16 cellular contexts compared by ENCODE assay signal in genomic region chr4:47835489-47835888, GRCh38. TPM values are rescaled to one million over a fixed set of nuclear protein-coding genes. Genes with fewer than 3 reads are reported as not detected.
DNase-seq lines count a peak whose midpoint lies in the region; ATAC-seq and TF ChIP-seq lines count a peak whose summit lies in the region.
"Had no signal": no experiment of that assay in that cellular context is flagged by ENCODE, and none has a peak within 500 bp of the region (broad histone marks: within the 10 kb centered on the region; RNA-seq: fewer than 3 reads in every experiment).

No MANE protein-coding gene starts in this region.

- H3F3A ChIP-seq in GM23248 (ENCODE audit: insufficient read depth), result peaks cover 25% of the 10 kb centered on the region

- H3K9ac ChIP-seq in BLaER1, result no peak overlapping the region
- H3K9ac ChIP-seq in GM23248, result no peak overlapping the region

- H3K4me3 ChIP-seq in BLaER1 (no peak overlapping the region; the same call in 1 of the 2 replicates), GM23248 (peak overlapping the region; percentile 73; the same call in 1 of the 2 replicates), lower leg skin (ENCODE audit: low read depth, poor library complexity, severe bottlenecking) (no peak overlapping the region)
- H3K4me3 ChIP-seq: mucosa of descending colon had no signal

- H3K79me2 ChIP-seq in GM23248 (ENCODE audit: insufficient read depth), result no peaks in the 10 kb centered on the region

- H3K4me1 ChIP-seq in BLaER1 (peaks cover 30% of the 10 kb centered on the region), GM23248 (ENCODE audit: insufficient read depth) (peaks cover 10% of the 10 kb centered on the region)

- H3K27ac ChIP-seq in BLaER1, result no peak overlapping the region
- no peak overlapping the region for H3K27ac ChIP-seq in GM23248
- H3K27ac ChIP-seq: PC-9 had no signal

- peaks cover 36% of the 10 kb centered on the region for H3K27me3 ChIP-seq in BLaER1
- H3K27me3 ChIP-seq in GM23248 (replicated peaks; ENCODE audit: insufficient read depth), result no peaks in the 10 kb centered on the region

- TF ChIP-seq CTCF in lower leg skin (IDR thresholded peaks at IDR 0.05), result no peak

- no peak for ATAC-seq in GM19328 (IDR thresholded peaks at IDR 0.05; ENCODE audit: unreplicated experiment)
- ATAC-seq: HCT116; mucosa of descending colon; stimulated activated naive B cell treated with anti-CD40 and anti-IgM and Interleukin-4, amounts not matched to agents 10 μg/mL and 1 μg/mL and 100 μg/mL, for 72 hours had no signal

- no peaks in the 10 kb centered on the region for H3K9me2 ChIP-seq in GM23248 (ENCODE audit: insufficient read depth)

- no peaks in the 10 kb centered on the region for H3K36me3 Mint-ChIP-seq in activated T-helper 2 cell treated with anti-CD3 and anti-CD28 coated beads, Interferon-gamma antibody, Interleukin-2, Interleukin-4, amounts not matched to agents 10 μg/mL and 5 μg/mL and 100 μg/mL, durations not matched to agents 14 hours and 24 hours and 36 hours (ENCODE audit: low read depth)
- H3K36me3 Mint-ChIP-seq: stimulated activated naive B cell treated with anti-CD40 and anti-IgM and Interleukin-4, amounts not matched to agents 10 μg/mL and 1 μg/mL and 100 μg/mL, for 72 hours had no signal

- in situ Hi-C loops in GM23248 (cut with MboI), result loop anchor here (10.0 kb wide), 1 partner anchor 131 kb away; no protein-coding TSS in a partner anchor

- H3K36me3 ChIP-seq in BLaER1 (no peaks in the 10 kb centered on the region), GM23248 (ENCODE audit: low read depth) (no peaks in the 10 kb centered on the region)

- peaks cover 11% of the 10 kb centered on the region for H3K9me3 ChIP-seq in BLaER1
- H3K9me3 ChIP-seq in GM23248 (ENCODE audit: low read depth), result no peaks in the 10 kb centered on the region
- H3K9me3 ChIP-seq: mucosa of descending colon had no signal

- peaks cover 26% of the 10 kb centered on the region; the same call in 1 of the 2 replicates for H4K20me1 ChIP-seq in BLaER1
- H4K20me1 ChIP-seq in GM23248 (ENCODE audit: insufficient read depth), result no peaks in the 10 kb centered on the region

- H3K27me3 Mint-ChIP-seq in activated T-helper 2 cell treated with anti-CD3 and anti-CD28 coated beads, Interferon-gamma antibody, Interleukin-2, Interleukin-4, amounts not matched to agents 10 μg/mL and 5 μg/mL and 100 μg/mL, durations not matched to agents 14 hours and 24 hours and 36 hours (ENCODE audit: low read depth), result peaks cover 44% of the 10 kb centered on the region

- H3K4me2 ChIP-seq in BLaER1 (peak overlapping the region; percentile 96), GM23248 (ENCODE audit: unreplicated experiment) (peak overlapping the region; percentile 98)

- no peak overlapping the region for H3K4me3 Mint-ChIP-seq in activated T-helper 2 cell treated with anti-CD3 and anti-CD28 coated beads, Interferon-gamma antibody, Interleukin-2, Interleukin-4, amounts not matched to agents 10 μg/mL and 5 μg/mL and 100 μg/mL, durations not matched to agents 14 hours and 24 hours and 36 hours (ENCODE audit: low read depth)
- H3K4me3 Mint-ChIP-seq: stimulated activated naive B cell treated with anti-CD40 and anti-IgM and Interleukin-4, amounts not matched to agents 10 μg/mL and 1 μg/mL and 100 μg/mL, for 72 hours had no signal

- H3K27ac Mint-ChIP-seq in activated T-helper 2 cell treated with anti-CD3 and anti-CD28 coated beads, Interferon-gamma antibody, Interleukin-2, Interleukin-4, amounts not matched to agents 10 μg/mL and 5 μg/mL and 100 μg/mL, durations not matched to agents 14 hours and 24 hours and 36 hours, result no peak overlapping the region
- H3K27ac Mint-ChIP-seq: stimulated activated naive B cell treated with anti-CD40 and anti-IgM and Interleukin-4, amounts not matched to agents 10 μg/mL and 1 μg/mL and 100 μg/mL, for 72 hours had no signal

- no peak overlapping the region; the same call in 1 of the 2 replicates for H2AFZ ChIP-seq in GM23248

- DNase-seq in GM23248 (peak; percentile 20), UCSD-AML1 (lab: John Stamatoyannopoulos, UW; ENCODE audit: unreplicated experiment) (peak; percentile 25), left kidney (ENCODE audit: low read depth, low spot score) (peak; percentile 45), DMS 273 treated with DMSO at 0.1 percent for 48 hours (lab: John Stamatoyannopoulos, UW) (no peak), lower leg skin (ENCODE audit: low spot score in 2 of 2) (no peak)
- DNase-seq in activated T-helper 2 cell treated with anti-CD3 and anti-CD28 coated beads, Interferon-gamma antibody, Interleukin-2, Interleukin-4, amounts not matched to agents 10 μg/mL and 5 μg/mL and 100 μg/mL, durations not matched to agents 14 hours and 24 hours and 36 hours (ENCODE audit: low spot score), result no peak
- DNase-seq: activated CD4-positive, alpha-beta T cell treated with anti-CD3 and anti-CD28 coated beads, Interleukin-2, amount 50 U/mL, for 4 hours; activated effector memory CD4-positive, alpha-beta T cell treated with Interleukin-2 at 50 U/mL for 16 hours; mucosa of descending colon; NCI-H1092; PC-9; stimulated activated CD4-positive, alpha-beta T cell treated with anti-CD3 and anti-CD28 coated beads, Interleukin-4, amount 100 ng/mL, for 24 hours; stimulated activated naive B cell treated with anti-CD40 and anti-IgM and Interleukin-4, amounts not matched to agents 10 μg/mL and 1 μg/mL and 100 μg/mL, for 72 hours had no signal

- intact Hi-C loops in activated T-helper 2 cell treated with anti-CD3 and anti-CD28 coated beads, Interferon-gamma antibody, Interleukin-2, Interleukin-4, amounts not matched to agents 10 μg/mL and 5 μg/mL and 100 μg/mL, durations not matched to agents 14 hours and 24 hours and 36 hours (cut with micrococcal nuclease), result loop anchor here (5.0 to 10.0 kb wide), 5 partner anchors 92 to 509 kb away; partner anchors contain the start of gene SLAIN2
- intact Hi-C loops in lower leg skin (cut with DNase I; ENCODE audit: low total_unique reads), result loop anchor here (10.0 kb wide), 1 partner anchor 151 kb away; no protein-coding TSS in a partner anchor

- no peak for TF ChIP-seq POLR2A in lower leg skin (IDR thresholded peaks at IDR 0.05)

- peaks cover 11% of the 10 kb centered on the region for H3K9me3 Mint-ChIP-seq in activated T-helper 2 cell treated with anti-CD3 and anti-CD28 coated beads, Interferon-gamma antibody, Interleukin-2, Interleukin-4, amounts not matched to agents 10 μg/mL and 5 μg/mL and 100 μg/mL, durations not matched to agents 14 hours and 24 hours and 36 hours

- peaks cover 27% of the 10 kb centered on the region for H3K4me1 Mint-ChIP-seq in activated T-helper 2 cell treated with anti-CD3 and anti-CD28 coated beads, Interferon-gamma antibody, Interleukin-2, Interleukin-4, amounts not matched to agents 10 μg/mL and 5 μg/mL and 100 μg/mL, durations not matched to agents 14 hours and 24 hours and 36 hours (ENCODE audit: low read depth)

- 80 to 82% methylated on average over 2 of the region's 2 CpGs for WGBS in GM23248 (ENCODE audit: low coverage in 1 of 2, low lambda C conversion rate in 2 of 2, missing lambda C conversion rate in 2 of 2), 2 experiments
- WGBS in lower leg skin, 2 donors, result 72 to 74% methylated on average over 2 of the region's 2 CpGs

RNA-seq across cellular contexts. Expression of gene CORIN, which starts 2.4 kb away (rescaled TPM):
- total RNA-seq in GM23248 (2014; rRNA removed; shearing (Covaris generic)), result 0.63 and 0.86 TPM in 2 replicates
- 0.70 and 0.74 TPM in 2 replicates for polyA plus RNA-seq in GM23248 (2016; fragmentation: Nextera tagmentation; extraction: Ambion mirVana)
- 0.30 and 0.32 TPM in 2 replicates for total RNA-seq in activated T-helper 2 cell treated with anti-CD3 and anti-CD28 coated beads, Interferon-gamma antibody, Interleukin-2, Interleukin-4, amounts not matched to agents 10 μg/mL and 5 μg/mL and 100 μg/mL, durations not matched to agents 14 hours and 24 hours and 36 hours
- 10 to 100 TPM in 1 of 4 donors, 1 to 10 TPM in 1, under 1 TPM in 2; 0.15 to 17.6 (median 1.7) TPM for total RNA-seq in lower leg skin
- total RNA-seq: PC-9 had no signal

Comparison
In these comparisons a context has a peak if more than half of its experiments do, and no peak if none do; other contexts are left out.
1. DNase-seq: peak in GM23248 (single experiment), UCSD-AML1 (single experiment) and left kidney (single experiment); none in DMS 273 treated with DMSO at 0.1 percent for 48 hours (single experiment), activated T-helper 2 cell treated with anti-CD3 and anti-CD28 coated beads, Interferon-gamma antibody, Interleukin-2, Interleukin-4, amounts not matched to agents 10 μg/mL and 5 μg/mL and 100 μg/mL, durations not matched to agents 14 hours and 24 hours and 36 hours (single experiment) and lower leg skin (0 of 2).